16 cellular contexts compared by ENCODE assay signal in the genomic region with DNA sequence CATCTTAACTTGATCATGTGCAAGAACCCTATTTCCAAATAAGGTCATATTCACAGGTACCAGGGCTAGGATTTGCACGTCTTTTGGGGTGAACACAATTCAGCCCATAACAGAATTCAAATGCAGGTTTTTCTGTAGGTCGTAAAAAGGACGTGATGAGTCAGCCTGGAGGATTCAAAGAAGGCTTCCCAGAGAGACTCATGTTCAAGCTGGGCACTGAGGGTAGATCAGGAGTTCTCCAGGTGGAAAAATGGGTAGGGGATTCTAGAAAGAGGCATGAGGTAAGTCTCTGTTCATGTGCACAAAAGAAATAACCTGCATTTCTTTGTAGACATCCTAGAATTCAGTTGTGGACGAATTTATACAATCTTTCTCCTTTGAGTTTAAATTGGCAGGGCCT.
DNase-seq lines count a peak whose midpoint lies in the region; ATAC-seq and TF ChIP-seq lines count a peak whose summit lies in the region.
"Had no signal": no experiment of that assay in that cellular context is flagged by ENCODE, and none has a peak within 500 bp of the region (broad histone marks: within the 10 kb centered on the region; RNA-seq: fewer than 3 reads in every experiment).

No MANE protein-coding gene starts in this region.

- H3K79me2 ChIP-seq in GM23248 (ENCODE audit: insufficient read depth) (no peaks in the 10 kb centered on the region), mammary epithelial cell (ENCODE audit: insufficient read depth, low read length) (no peaks in the 10 kb centered on the region)

- H3K4me3 Mint-ChIP-seq in neural crest cell, result no peak overlapping the region
- H3K4me3 Mint-ChIP-seq in naive thymus-derived CD8-positive, alpha-beta T cell, result no peak overlapping the region
- H3K4me3 Mint-ChIP-seq: B cell; CD8-positive, alpha-beta T cell had no signal

- H3K9ac ChIP-seq in GM23248, result no peak overlapping the region
- no peak overlapping the region for H3K9ac ChIP-seq in mammary epithelial cell (ENCODE audit: insufficient read depth, low read length)
- H3K9ac ChIP-seq: BLaER1 treated with 17β-estradiol and CSF1 and Interleukin-3, amounts not matched to agents 10 nM and 100 nM had no signal

- no peak overlapping the region for H3K4me2 ChIP-seq in GM23248 (ENCODE audit: unreplicated experiment)
- no peak overlapping the region for H3K4me2 ChIP-seq in mammary epithelial cell (ENCODE audit: insufficient read depth, low read depth, low read length)

- intact Hi-C loops in mammary epithelial cell (cut with micrococcal nuclease), result no loop called here

- ATAC-seq in naive thymus-derived CD8-positive, alpha-beta T cell, result no peak
- ATAC-seq: CD8-positive, alpha-beta T cell had no signal

- CTCF ChIA-PET in mammary epithelial cell (lab: Charles Lee; ENCODE audit: low non-redundant PET), result no interaction called here

- H3K27me3 ChIP-seq in GM23248 (replicated peaks; ENCODE audit: insufficient read depth), result no peaks in the 10 kb centered on the region
- H3K27me3 ChIP-seq in mammary epithelial cell (ENCODE audit: insufficient read depth, low read length), result no peaks in the 10 kb centered on the region
- H3K27me3 ChIP-seq: BLaER1 treated with 17β-estradiol and CSF1 and Interleukin-3, amounts not matched to agents 10 nM and 100 nM had no signal

- in situ Hi-C loops in GM23248 (cut with MboI), result no loop called here
- in situ Hi-C loops in mammary epithelial cell (cut with MboI; ENCODE audit: low sequenced_read_pairs in 2 of 2), result no loop called here

- H3K27me3 Mint-ChIP-seq in neural crest cell (ENCODE audit: low read depth), result no peaks in the 10 kb centered on the region
- H3K27me3 Mint-ChIP-seq in naive thymus-derived CD8-positive, alpha-beta T cell, result peaks cover 0 to 4% (median 3%) of the 10 kb centered on the region in 5 donors

- no peak overlapping the region for H2AFZ ChIP-seq in GM23248
- no peak overlapping the region for H2AFZ ChIP-seq in mammary epithelial cell (ENCODE audit: low read depth, low read length)

- H3K4me1 ChIP-seq in GM23248 (ENCODE audit: insufficient read depth), result 0 out of 2 replicates have a peak, but pooled peaks cover 7% of the 10 kb centered on the region
- H3K4me1 ChIP-seq in mammary epithelial cell (ENCODE audit: insufficient read depth, low read length), result peaks cover 19% of the 10 kb centered on the region

- H4K20me1 ChIP-seq in GM23248 (ENCODE audit: insufficient read depth), result no peaks in the 10 kb centered on the region
- no peaks in the 10 kb centered on the region for H4K20me1 ChIP-seq in mammary epithelial cell (ENCODE audit: insufficient read depth, low read length)
- H4K20me1 ChIP-seq: BLaER1 treated with 17β-estradiol and CSF1 and Interleukin-3, amounts not matched to agents 10 nM and 100 nM had no signal

- no peak for TF ChIP-seq CTCF in neural crest cell (conservative IDR thresholded peaks at IDR 0.05)
- TF ChIP-seq CTCF in mammary epithelial cell (conservative IDR thresholded peaks at IDR 0.05 in 1 of 2, IDR thresholded peaks at IDR 0.05 in 1 of 2; ENCODE audit: extremely low read depth in 1 of 2, insufficient read depth in 1 of 2, low read depth in 1 of 2, low read length in 2 of 2), result no peak

- H3K36me3 ChIP-seq in GM23248 (ENCODE audit: low read depth), result no peaks in the 10 kb centered on the region
- H3K36me3 ChIP-seq in mammary epithelial cell (ENCODE audit: insufficient read depth, low read length), result no peaks in the 10 kb centered on the region
- H3K36me3 ChIP-seq: BLaER1 treated with 17β-estradiol and CSF1 and Interleukin-3, amounts not matched to agents 10 nM and 100 nM had no signal

- no TSS peak for BruUV-seq in mammary epithelial cell (replicated peaks; lab: Mats Ljungman, UMichigan)

- H3K27ac ChIP-seq in GM23248 (no peak overlapping the region), mammary epithelial cell (ENCODE audit: insufficient read depth, low read depth, low read length) (no peak overlapping the region)
- H3K27ac ChIP-seq: BLaER1 treated with 17β-estradiol and CSF1 and Interleukin-3, amounts not matched to agents 10 nM and 100 nM had no signal

- dilution Hi-C loops in mammary epithelial cell (cut with HindIII; ENCODE audit: low sequenced_read_pairs), result loop anchor here (5.0 kb wide), 1 partner anchor 67 kb away; no protein-coding TSS in a partner anchor

- H3K4me3 ChIP-seq in GM23248, result no peak overlapping the region
- no peak overlapping the region for H3K4me3 ChIP-seq in mammary epithelial cell (replicated peaks in 1 of 3; ENCODE audit: insufficient read depth in 1 of 3, low read depth in 2 of 3, low read length in 3 of 3)
- H3K4me3 ChIP-seq: BLaER1 treated with 17β-estradiol and CSF1 and Interleukin-3, amounts not matched to agents 10 nM and 100 nM had no signal

- peak overlapping the region; percentile 30 for H3K27ac Mint-ChIP-seq in neural crest cell (ENCODE audit: unreplicated experiment)
- H3K27ac Mint-ChIP-seq in naive thymus-derived CD8-positive, alpha-beta T cell, result no peak overlapping the region
- H3K27ac Mint-ChIP-seq: B cell; CD8-positive, alpha-beta T cell had no signal

- WGBS in GM23248 (ENCODE audit: low coverage in 1 of 2, low lambda C conversion rate in 2 of 2, missing lambda C conversion rate in 2 of 2), 2 experiments, result 83 to 86% methylated on average over 4 of the region's 4 CpGs
- WGBS in mammary epithelial cell (ENCODE audit: low coverage, missing lambda C conversion rate), result 95% methylated on average over 4 of the region's 4 CpGs

- H3K36me3 Mint-ChIP-seq in neural crest cell (ENCODE audit: low read depth), result no peaks in the 10 kb centered on the region
- peaks cover 0 to 5% (median 4%) of the 10 kb centered on the region in 3 donors for H3K36me3 Mint-ChIP-seq in naive thymus-derived CD8-positive, alpha-beta T cell
- H3K36me3 Mint-ChIP-seq: CD8-positive, alpha-beta T cell had no signal

- H3K9me3 ChIP-seq in GM23248 (ENCODE audit: low read depth) (no peaks in the 10 kb centered on the region), mammary epithelial cell (replicated peaks; ENCODE audit: insufficient read depth, low read length) (peaks cover 3% of the 10 kb centered on the region)

- DNase-seq in A172 (ENCODE audit: low spot score) (peak; percentile 29), GM23248 (peak; percentile 21), M059J (ENCODE audit: low read depth) (peak; percentile 22), neural crest cell (ENCODE audit: low read depth, low spot score) (no peak), NCI-H2171 treated with DMSO at 0.1 percent for 48 hours (lab: John Stamatoyannopoulos, UW) (no peak), mammary epithelial cell (no peak)
- no peak for DNase-seq in naive thymus-derived CD8-positive, alpha-beta T cell
- DNase-seq: 8988T; Calu3; CD8-positive, alpha-beta T cell; DND-41; GDM1; GOT3; H7 had no signal

- H3K9me3 Mint-ChIP-seq in neural crest cell, result no peaks in the 10 kb centered on the region
- H3K9me3 Mint-ChIP-seq in naive thymus-derived CD8-positive, alpha-beta T cell, result peaks cover 0 to 26% (median 9%) of the 10 kb centered on the region in 9 donors

- POLR2A ChIA-PET in naive thymus-derived CD8-positive, alpha-beta T cell (lab: Charles Lee), result no interaction called here

- no peaks in the 10 kb centered on the region for H3K9me2 ChIP-seq in GM23248 (ENCODE audit: insufficient read depth)

- no peaks in the 10 kb centered on the region for H3F3A ChIP-seq in GM23248 (ENCODE audit: insufficient read depth)

- H3K4me1 Mint-ChIP-seq in neural crest cell, result no peaks in the 10 kb centered on the region
- peaks cover 0 to 2% (median 0%) of the 10 kb centered on the region in 4 donors for H3K4me1 Mint-ChIP-seq in naive thymus-derived CD8-positive, alpha-beta T cell
- H3K4me1 Mint-ChIP-seq: B cell had no signal

Comparison
In these comparisons a context has a peak if more than half of its experiments do, and no peak if none do; other contexts are left out.
1. DNase-seq: peak in A172 (single experiment), GM23248 (single experiment) and M059J (single experiment); none in neural crest cell (single experiment), NCI-H2171 treated with DMSO at 0.1 percent for 48 hours (single experiment), mammary epithelial cell (single experiment) and naive thymus-derived CD8-positive, alpha-beta T cell (0 of 10).